30 cellular contexts compared by ENCODE assay signal in genomic region chr2:765369-765768, GRCh38.
"Had no signal": no experiment of that assay in that cellular context is flagged by ENCODE, and none has a peak within 500 bp of the region (broad histone marks: within the 10 kb centered on the region; RNA-seq: fewer than 3 reads in every experiment).

No MANE protein-coding gene starts in this region.

- H3K27me3 ChIP-seq: ascending aorta, breast epithelium, cardiac muscle cell, colonic mucosa, foreskin keratinocyte, gastrocnemius medialis had no signal

- H3K27ac Mint-ChIP-seq: activated CD8-positive, alpha-beta memory T cell treated with anti-CD3 and anti-CD28 coated beads, Interleukin-2, amount 10 ng/mL, durations not matched to agents 7 days and 5 days; activated CD8-positive, alpha-beta T cell treated with anti-CD3 and anti-CD28 coated beads for 36 hours; activated naive CD4-positive, alpha-beta T cell treated with anti-CD3 and anti-CD28 coated beads for 36 hours; activated naive CD4-positive, alpha-beta T cell treated with anti-CD3 and anti-CD28 coated beads, Interleukin-2, amount 50 U/mL, for 24 hours; activated naive CD8-positive, alpha-beta T cell treated with anti-CD3 and anti-CD28 coated beads, Interleukin-2, amount 10 ng/mL, durations not matched to agents 7 days and 5 days; activated T-helper 1 cell treated with anti-CD3 and anti-CD28 coated beads, Interleukin-12 subunit alpha, Interleukin-12 subunit beta, Interleukin-2, Interleukin-4 antibody, amounts not matched to agents 30 ng/mL and 10 ng/mL and 1 ng/mL, durations not matched to agents 14 hours and 24 hours and 36 hours; activated T-helper 2 cell treated with anti-CD3 and anti-CD28 coated beads, Interferon-gamma antibody, Interleukin-2, Interleukin-4, amounts not matched to agents 10 μg/mL and 5 μg/mL and 100 μg/mL, durations not matched to agents 14 hours and 24 hours and 36 hours; endodermal cell had no signal

- H3K4me3 ChIP-seq: ascending aorta, breast epithelium, cardiac muscle cell, colonic mucosa, gastrocnemius medialis, heart right ventricle had no signal

- ATAC-seq: activated CD8-positive, alpha-beta memory T cell treated with anti-CD3 and anti-CD28 coated beads, Interleukin-2, amount 10 ng/mL, durations not matched to agents 7 days and 5 days; activated CD8-positive, alpha-beta T cell treated with anti-CD3 and anti-CD28 coated beads for 36 hours; esophagus mucosa; foreskin keratinocyte; gastrocnemius medialis; heart right ventricle had no signal

- H3K36me3 Mint-ChIP-seq: activated naive CD4-positive, alpha-beta T cell treated with anti-CD3 and anti-CD28 coated beads, Interleukin-2, amount 50 U/mL, for 24 hours; brain had no signal

- H3K4me1 ChIP-seq: ascending aorta, breast epithelium, colonic mucosa, foreskin keratinocyte, gastrocnemius medialis, heart right ventricle had no signal

- H3K9me3 Mint-ChIP-seq: activated naive CD4-positive, alpha-beta T cell treated with anti-CD3 and anti-CD28 coated beads, Interleukin-2, amount 50 U/mL, for 24 hours; endodermal cell had no signal

- DNase-seq: activated CD4-positive, alpha-beta T cell treated with anti-CD3 and anti-CD28 coated beads for 4 hours; activated CD4-positive, alpha-beta T cell treated with anti-CD3 and anti-CD28 coated beads, Interleukin-2, amount 50 U/mL, for 1 hour; activated CD4-positive, alpha-beta T cell treated with anti-CD3 and anti-CD28 coated beads, Interleukin-2, amount 50 U/mL, for 48 hours; activated CD4-positive, CD25-positive, alpha-beta regulatory T cell; activated CD4-positive, CD25-positive, alpha-beta regulatory T cell treated with anti-CD3 and anti-CD28 coated beads, Interleukin-2, amount 50 U/mL, for 72 hours; activated CD8-positive, alpha-beta memory T cell treated with anti-CD3 and anti-CD28 coated beads, Interleukin-2, amount 10 ng/mL, durations not matched to agents 7 days and 5 days; activated CD8-positive, alpha-beta memory T cell treated with anti-CD3 and anti-CD28 coated beads, Interleukin-2, amount 50 U/mL, for 4 hours; activated CD8-positive, alpha-beta T cell treated with anti-CD3 and anti-CD28 coated beads for 36 hours; activated effector memory CD4-positive, alpha-beta T cell treated with anti-CD3 and anti-CD28 coated beads, Interleukin-2, amount 50 U/mL, for 16 hours; activated naive CD4-positive, alpha-beta T cell treated with anti-CD3 and anti-CD28 coated beads for 36 hours; activated naive CD8-positive, alpha-beta T cell treated with anti-CD3 and anti-CD28 coated beads, Interleukin-2, amount 10 ng/mL, durations not matched to agents 7 days and 5 days; activated T-cell treated with anti-CD3 and anti-CD28 coated beads, Interleukin-2, amount 50 U/mL, for 1 hour; activated T-cell treated with anti-CD3 and anti-CD28 coated beads, Interleukin-2, amount 50 U/mL, for 48 hours; central memory CD4-positive, alpha-beta T cell; cerebellar nuclear complex; colonic mucosa; effector CD8-positive, alpha-beta T cell; endodermal cell; foreskin keratinocyte; gastrocnemius medialis; heart right ventricle; T-helper 2 cell had no signal

- H3K36me3 ChIP-seq: ascending aorta, breast epithelium, cardiac muscle cell, colonic mucosa, gastrocnemius medialis, heart right ventricle had no signal

- H3K9me3 ChIP-seq: ascending aorta, breast epithelium, colonic mucosa, gastrocnemius medialis, heart right ventricle had no signal

- H3K27ac ChIP-seq: ascending aorta, breast epithelium, cardiac muscle cell, colonic mucosa, foreskin keratinocyte, gastrocnemius medialis, heart right ventricle had no signal
